ENCODE assay signal across 21 cellular contexts in the genomic region with DNA sequence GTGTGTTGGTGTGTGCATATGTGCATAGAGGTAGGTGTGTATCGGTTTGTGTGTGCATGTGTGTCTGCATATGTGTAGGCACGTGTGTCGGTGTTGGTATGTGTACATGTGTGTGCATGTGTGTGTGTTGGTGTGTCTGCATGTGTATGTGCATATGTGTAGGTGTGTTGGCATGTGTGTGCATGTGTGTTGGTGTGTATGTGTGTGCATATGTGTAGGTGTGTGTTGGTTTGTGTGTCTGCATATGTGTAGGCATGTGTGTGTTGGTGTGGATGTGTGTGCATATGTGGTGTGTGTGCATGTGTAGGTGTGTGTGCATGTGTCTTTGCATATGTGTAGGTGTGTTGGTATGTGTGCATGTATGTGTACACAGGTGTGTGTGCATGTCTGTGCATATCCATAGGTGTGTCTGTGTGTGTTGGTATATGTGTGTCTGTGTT. TPM values are rescaled to one million over a fixed set of nuclear protein-coding genes. Genes with fewer than 3 reads are reported as not detected.
A peak's percentile ranks its signal among the peaks of the same experiment; 100 is the strongest.
DNase-seq lines count a peak whose midpoint lies in the region; ATAC-seq, FAIRE-seq and TF ChIP-seq lines count a peak whose summit lies in the region.
"Had no signal": no experiment of that assay in that cellular context is flagged by ENCODE, and none has a peak within 500 bp of the region (broad histone marks: within the 10 kb centered on the region; RNA-seq: fewer than 3 reads in every experiment).

No MANE protein-coding gene starts in this region.

- no peak for TF ChIP-seq POLR2A in IMR-90 (IDR thresholded peaks at IDR 0.05; ENCODE audit: low read depth, low read length)

- H3K36me3 ChIP-seq in HEK293 (ENCODE audit: control insufficient read depth in 2 of 2, insufficient read depth in 1 of 2, low read length in 2 of 2) (no peaks in the 10 kb centered on the region), IMR-90 (ENCODE audit: control insufficient read depth, insufficient read depth, low read length) (no peaks in the 10 kb centered on the region), kidney (ENCODE audit: control insufficient read depth in 1 of 2, insufficient read depth in 2 of 2, low read length in 2 of 2) (no peaks in the 10 kb centered on the region)
- H3K36me3 ChIP-seq: HAP-1 had no signal

- H3K4me1 ChIP-seq in HEK293 (ENCODE audit: control insufficient read depth, insufficient read depth, low read length) (no peaks in the 10 kb centered on the region; the same call in 1 of the 2 replicates), IMR-90 (ENCODE audit: control insufficient read depth, insufficient read depth, low read length) (0 out of 2 replicates have a peak, but pooled peaks cover 2% of the 10 kb centered on the region), kidney (ENCODE audit: control insufficient read depth in 1 of 2, insufficient read depth in 1 of 2, low read depth in 1 of 2, low read length in 2 of 2) (no peaks in the 10 kb centered on the region)

- no peak overlapping the region for H3K4ac ChIP-seq in IMR-90 (ENCODE audit: low read depth, low read length)

- no peak overlapping the region for H2BK5ac ChIP-seq in IMR-90 (ENCODE audit: low read depth, low read length, poor library complexity, severe bottlenecking)

- 0 out of 2 replicates have a peak, but pooled peaks cover 3% of the 10 kb centered on the region for H4K20me1 ChIP-seq in IMR-90 (ENCODE audit: insufficient read depth, low read length)

- no peak overlapping the region for H3K56ac ChIP-seq in IMR-90 (ENCODE audit: extremely low read depth, insufficient read depth, low read length)

- dilution Hi-C loops in IMR-90 (cut with HindIII; ENCODE audit: low sequenced_read_pairs, unreplicated experiment) = no loop called here

- no peak overlapping the region for H3K18ac ChIP-seq in IMR-90 (ENCODE audit: low read depth, low read length)

- H3K14ac ChIP-seq in IMR-90 (replicated peaks; ENCODE audit: low read depth, low read length) = no peak overlapping the region

- H2AK9ac ChIP-seq in IMR-90 (replicated peaks; ENCODE audit: low read depth, low read length, poor library complexity) = no peak overlapping the region

- no peak overlapping the region for H2BK120ac ChIP-seq in IMR-90 (ENCODE audit: low read depth, low read length)

- 86% methylated on average over 3 of the region's 3 CpGs; no CpG with 5 or more reads in 1 of the 2 experiments for WGBS in IMR-90 (ENCODE audit: extremely low coverage in 2 of 2, insufficient read length in 1 of 2), 2 experiments

- H3K79me1 ChIP-seq in IMR-90 (ENCODE audit: low read depth in 1 of 2, low read length in 2 of 2) = no peaks in the 10 kb centered on the region

- no peak overlapping the region for H4K8ac ChIP-seq in IMR-90 (ENCODE audit: low read depth in 2 of 2, low read length in 2 of 2)

- in situ Hi-C loops in IMR-90 (cut with MboI; ENCODE audit: low sequenced_read_pairs) = no loop called here
- in situ Hi-C loops in ACHN (cut with HindIII; ENCODE audit: low pct_ligation_motif_present, low pct_unique_long_range_greater_than_20kb, low sequenced_read_pairs) = no loop called here

- H3K4me3 ChIP-seq in HEK293 (ENCODE audit: low read depth, low read length) (no peak overlapping the region), IMR-90 (ENCODE audit: insufficient read depth, low read depth, low read length) (no peak overlapping the region), kidney (ENCODE audit: low read length in 2 of 2) (no peak overlapping the region)
- H3K4me3 ChIP-seq: A549, HAP-1 had no signal

- no peak for TF ChIP-seq RAD21 in IMR-90 (IDR thresholded peaks at IDR 0.05; ENCODE audit: low read length)

- no TSS peak for BruUV-seq in IMR-90 (replicated peaks; lab: Mats Ljungman, UMichigan)

- no peak overlapping the region for H4K5ac ChIP-seq in IMR-90 (ENCODE audit: low read depth, low read length)

- no peaks in the 10 kb centered on the region for H3K9me3 ChIP-seq in HEK293 (ENCODE audit: control insufficient read depth, insufficient read depth, low read depth, low read length)
- H3K9me3 ChIP-seq in IMR-90 (ENCODE audit: control insufficient read depth, insufficient read depth, low read length) = no peaks in the 10 kb centered on the region
- no peaks in the 10 kb centered on the region for H3K9me3 ChIP-seq in kidney (ENCODE audit: control insufficient read depth in 1 of 2, low read length in 2 of 2)
- H3K9me3 ChIP-seq: A549, HAP-1 had no signal

- CTCF ChIA-PET in HEK293 (lab: Yijun Ruan, JAX) = no interaction called here
- CTCF ChIA-PET in IMR-90 (lab: Yijun Ruan, JAX) = no interaction called here

- intact Hi-C loops in IMR-90 (cut with micrococcal nuclease) (no loop called here), kidney (cut with DNase I) (no loop called here)

- TF ChIP-seq CTCF in HEK293 (tag by site-specific recombination; IDR thresholded peaks at IDR 0.05) (no peak), IMR-90 (conservative IDR thresholded peaks at IDR 0.05; ENCODE audit: low read depth, low read length) (no peak), kidney (IDR thresholded peaks at IDR 0.05; ENCODE audit: borderline replicate concordance, extremely low read depth, insufficient read depth) (no peak)

- H2AK5ac ChIP-seq in IMR-90 (ENCODE audit: low read depth, low read length) = no peak overlapping the region

- no peaks in the 10 kb centered on the region for H3K9me1 ChIP-seq in IMR-90 (ENCODE audit: insufficient read depth, low read length)

- peak overlapping the region; percentile 37 for H2AFZ ChIP-seq in IMR-90 (replicated peaks; ENCODE audit: low read length, poor library complexity)

- no peak overlapping the region for H2BK15ac ChIP-seq in IMR-90 (ENCODE audit: low read depth, low read length)

- ATAC-seq in IMR-90 (ENCODE audit: low read depth) = no peak
- ATAC-seq in GM21526 (IDR thresholded peaks at IDR 0.05; ENCODE audit: low FRiP score, unreplicated experiment) = no peak
- ATAC-seq: A549; CD8-positive, alpha-beta T cell had no signal

- POLR2A ChIA-PET in HEK293 (lab: Yijun Ruan, JAX) = interaction anchor here (1.4 kb wide), 1 partner anchor 53 kb away, joined by 4 read pairs; a partner anchor contains a TSS
- POLR2A ChIA-PET in IMR-90 (lab: Charles Lee; ENCODE audit: unreplicated experiment) = no interaction called here

- no peak overlapping the region for H3K23ac ChIP-seq in IMR-90 (ENCODE audit: low read depth, low read length)

- H3K27me3 ChIP-seq in IMR-90 (ENCODE audit: control insufficient read depth, insufficient read depth, low read length) = peaks cover 29% of the 10 kb centered on the region

- no peak overlapping the region for H3K4me2 ChIP-seq in IMR-90 (ENCODE audit: low read depth, low read length)
- H3K4me2 ChIP-seq: A549 had no signal

- H2BK20ac ChIP-seq in IMR-90 (ENCODE audit: low read depth, low read length) = no peak overlapping the region

- H3K9ac ChIP-seq in IMR-90 (ENCODE audit: low read depth, low read length) (no peak overlapping the region), kidney (ENCODE audit: low read length in 2 of 2) (no peak overlapping the region)

- no peak for FAIRE-seq in kidney (lab: Jason Lieb, UNC)
- FAIRE-seq: A549, D721Med, G401.6, GM18507 had no signal

- no peak overlapping the region for H4K91ac ChIP-seq in IMR-90 (ENCODE audit: insufficient read depth, low read depth, low read length)

- DNase-seq in IMR-90 = no peak
- peak; percentile 1 for DNase-seq in kidney
- DNase-seq in GDM1 (lab: John Stamatoyannopoulos, UW) = no peak
- DNase-seq in ACHN = no peak
- DNase-seq: CD8-positive, alpha-beta T cell; COR-L47; DMS153; DMS79 treated with DMSO at 0.1 percent for 48 hours; EL; GOT3 had no signal

- H3K27ac ChIP-seq in HEK293 (ENCODE audit: extremely low read depth, low read depth, low read length) (no peak overlapping the region), IMR-90 (ENCODE audit: insufficient read depth, low read length) (no peak overlapping the region), kidney (ENCODE audit: low read depth in 2 of 2, low read length in 2 of 2) (no peak overlapping the region)
- H3K27ac ChIP-seq: A549, HL-60 had no signal

TF ChIP-seq in IMR-90, 13 proteins besides CTCF, POLR2A, EP300 and RAD21 (continues in another document):
- TF ChIP-seq MAFK (IDR thresholded peaks at IDR 0.05; ENCODE audit: low read depth, low read length) (no peak), RFX5 (IDR thresholded peaks at IDR 0.05; ENCODE audit: low read depth, low read length) (no peak), CEBPB (IDR thresholded peaks at IDR 0.05; ENCODE audit: low read depth, low read length) (no peak), MXI1 (IDR thresholded peaks at IDR 0.05; ENCODE audit: borderline replicate concordance, low read depth, low read length) (no peak), BHLHE40 (IDR thresholded peaks at IDR 0.05; ENCODE audit: low read depth, low read length) (no peak), MAZ (IDR thresholded peaks at IDR 0.05; ENCODE audit: borderline replicate concordance, low read depth, low read length) (no peak), RCOR1 (IDR thresholded peaks at IDR 0.05; ENCODE audit: insufficient replicate concordance, low read length) (no peak), FOS (IDR thresholded peaks at IDR 0.05; ENCODE audit: low read depth, low read length) (no peak)

RNA-seq across cellular contexts. Expression of a gene that starts 3.9 kb away (rescaled TPM):
- total RNA-seq in IMR-90 (2012; rRNA removed) = under 0.01 TPM in 1 of 2 replicates, not detected in the other
- polyA plus RNA-seq in IMR-90 (2012; rRNA removed) = 0.21 and 0.26 TPM in 2 replicates
- 0.05 and 0.24 TPM in 2 replicates for polyA plus RNA-seq in IMR-90 (2012; cell fraction: cytosol; rRNA removed)
- polyA plus RNA-seq in IMR-90 (2012; cell fraction: nucleus; rRNA removed; ENCODE audit: low replicate concordance) = 0.38 and 0.65 TPM in 2 replicates
- total RNA-seq in kidney = 4.2 TPM
- 0.65 TPM for polyA plus RNA-seq in kidney (ENCODE audit: insufficient read depth, low read depth, low replicate concordance)

RNA-seq across cellular contexts. Expression of a gene that starts 4.6 kb away (rescaled TPM):
- total RNA-seq in IMR-90 (2012; rRNA removed) = not detected in 2 replicates
- not detected in 2 replicates for polyA plus RNA-seq in IMR-90 (2012; rRNA removed)
- polyA plus RNA-seq in IMR-90 (2012; cell fraction: cytosol; rRNA removed) = not detected in 2 replicates
- not detected in 2 replicates for polyA plus RNA-seq in IMR-90 (2012; cell fraction: nucleus; rRNA removed; ENCODE audit: low replicate concordance)
- not detected for total RNA-seq in kidney
- not detected for polyA plus RNA-seq in kidney (ENCODE audit: insufficient read depth, low read depth, low replicate concordance)
- total RNA-seq: CD8-positive, alpha-beta T cell had no signal
- polyA plus RNA-seq: A549, BJ, CD14-positive monocyte, IgD-negative memory B cell had no signal

RNA-seq across cellular contexts. Expression of a gene that starts 52.9 kb away (rescaled TPM):
- total RNA-seq in IMR-90 (2012; rRNA removed) (4.8 and 5.3 TPM in 2 replicates), kidney (7.5 TPM)
- polyA plus RNA-seq in IMR-90 (2012; rRNA removed) (9.6 and 12.3 TPM in 2 replicates), kidney (ENCODE audit: insufficient read depth, low read depth, low replicate concordance) (6.9 TPM)
- 11.3 and 16.9 TPM in 2 replicates for polyA plus RNA-seq in IMR-90 (2012; cell fraction: cytosol; rRNA removed)
- 57.2 and 102 TPM in 2 replicates for polyA plus RNA-seq in IMR-90 (2012; cell fraction: nucleus; rRNA removed; ENCODE audit: low replicate concordance)
